ENCODE assay signal across 21 cellular contexts in the genomic region with DNA sequence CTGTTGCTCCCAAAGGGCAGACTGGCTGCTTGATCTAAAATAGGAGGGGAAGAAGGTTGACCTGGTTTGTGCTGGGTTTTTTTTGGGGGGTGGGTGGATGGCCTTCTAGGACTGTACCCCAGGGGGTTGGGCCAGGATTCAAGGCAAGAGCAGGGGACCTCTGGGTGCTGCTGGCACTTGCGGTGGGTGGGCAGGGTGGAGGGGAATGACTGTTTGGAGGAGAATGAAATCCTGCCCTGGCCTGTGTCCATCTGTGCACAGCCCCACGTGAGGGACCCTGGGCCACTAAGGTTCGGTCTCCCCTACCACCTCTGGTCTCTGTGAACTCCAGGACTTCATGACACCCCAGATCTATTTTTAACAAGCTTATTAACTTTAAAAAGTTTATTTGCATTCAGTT.
DNase-seq lines count a peak whose midpoint lies in the region; ATAC-seq and TF ChIP-seq lines count a peak whose summit lies in the region.
"Had no signal": no experiment of that assay in that cellular context is flagged by ENCODE, and none has a peak within 500 bp of the region (broad histone marks: within the 10 kb centered on the region; RNA-seq: fewer than 3 reads in every experiment).

No MANE protein-coding gene starts in this region.

- WGBS in mammary epithelial cell (ENCODE audit: low coverage, missing lambda C conversion rate), result 100% methylated on average over 1 of the region's 3 CpGs

- peak overlapping the region; percentile 53 for H3K4me2 ChIP-seq in mammary epithelial cell (ENCODE audit: insufficient read depth, low read depth, low read length)
- H3K4me2 ChIP-seq: KMS-11, PC-9 had no signal

- H4K20me1 ChIP-seq in mammary epithelial cell (ENCODE audit: insufficient read depth, low read length), result no peaks in the 10 kb centered on the region

- POLR2A ChIA-PET in activated CD4-positive, alpha-beta T cell treated with anti-CD3 and anti-CD28 coated beads, Interleukin-2, amount 10 ng/mL, durations not matched to agents 7 days and 5 days (lab: Charles Lee), result no interaction called here

- H3K4me3 ChIP-seq in H7 (ENCODE audit: insufficient read depth, low read depth, low read length) (no peak overlapping the region), mammary epithelial cell (replicated peaks in 1 of 3; ENCODE audit: insufficient read depth in 1 of 3, low read depth in 2 of 3, low read length in 3 of 3) (no peak overlapping the region)
- H3K4me3 ChIP-seq: PC-9 had no signal

- H3K9me3 ChIP-seq in mammary epithelial cell (replicated peaks; ENCODE audit: insufficient read depth, low read length), result no peaks in the 10 kb centered on the region
- H3K9me3 ChIP-seq: BE2C had no signal

- no peaks in the 10 kb centered on the region for H3K4me1 Mint-ChIP-seq in activated CD4-positive, alpha-beta T cell treated with anti-CD3 and anti-CD28 coated beads, Interleukin-2, amount 10 ng/mL, durations not matched to agents 7 days and 5 days
- H3K4me1 Mint-ChIP-seq: CD8-positive, alpha-beta memory T cell had no signal

- intact Hi-C loops in mammary epithelial cell (cut with micrococcal nuclease) (no loop called here), sciatic nerve (cut with DNase I) (no loop called here)

- peak; percentile 6 for DNase-seq in activated CD4-positive, alpha-beta T cell treated with anti-CD3 and anti-CD28 coated beads for 1 hour
- no peak for DNase-seq in activated CD4-positive, alpha-beta T cell treated with anti-CD3 and anti-CD28 coated beads, Interleukin-2, amount 10 ng/mL, durations not matched to agents 7 days and 5 days
- DNase-seq in H7, result peak; percentile 4
- DNase-seq in mammary epithelial cell, result no peak
- DNase-seq in sciatic nerve (ENCODE audit: low spot score), result peak; percentile 23
- no peak for DNase-seq in HuH-7 (ENCODE audit: low spot score)
- DNase-seq in ecto neural progenitor cell (ENCODE audit: low spot score), result no peak
- DNase-seq in NCI-H510A (lab: John Stamatoyannopoulos, UW), result no peak
- DNase-seq: BE2C; CD8-positive, alpha-beta memory T cell; GOT3; HFFc6; NCI-H1048; NCI-H1436 treated with DMSO at 0.1 percent for 48 hours; NCI-H2029 treated with DMSO at 0.1 percent for 48 hours; NCI-H2171 treated with DMSO at 0.1 percent for 48 hours; NCI-H446 treated with DMSO at 0.1 percent for 48 hours; NCI-H774; PC-9 had no signal

- CTCF ChIA-PET in activated CD4-positive, alpha-beta T cell treated with anti-CD3 and anti-CD28 coated beads, Interleukin-2, amount 10 ng/mL, durations not matched to agents 7 days and 5 days (lab: Charles Lee), result no interaction called here
- CTCF ChIA-PET in mammary epithelial cell (lab: Charles Lee; ENCODE audit: low non-redundant PET), result no interaction called here

- BruUV-seq in mammary epithelial cell (replicated peaks; lab: Mats Ljungman, UMichigan), result no TSS peak

- H3K4me3 Mint-ChIP-seq in activated CD4-positive, alpha-beta T cell treated with anti-CD3 and anti-CD28 coated beads, Interleukin-2, amount 10 ng/mL, durations not matched to agents 7 days and 5 days, result no peak overlapping the region
- H3K4me3 Mint-ChIP-seq: CD8-positive, alpha-beta memory T cell; HFFc6 had no signal

- no peak overlapping the region for H3K27ac Mint-ChIP-seq in activated CD4-positive, alpha-beta T cell treated with anti-CD3 and anti-CD28 coated beads, Interleukin-2, amount 10 ng/mL, durations not matched to agents 7 days and 5 days
- H3K27ac Mint-ChIP-seq: CD8-positive, alpha-beta memory T cell; HFFc6 had no signal

- no peaks in the 10 kb centered on the region for H3K27me3 ChIP-seq in H7 (ENCODE audit: control insufficient read depth, insufficient read depth, low read length)
- no peaks in the 10 kb centered on the region for H3K27me3 ChIP-seq in mammary epithelial cell (ENCODE audit: insufficient read depth, low read length)
- H3K27me3 ChIP-seq: BE2C had no signal

- ATAC-seq in sciatic nerve, result no peak

- H3K27me3 Mint-ChIP-seq in activated CD4-positive, alpha-beta T cell treated with anti-CD3 and anti-CD28 coated beads, Interleukin-2, amount 10 ng/mL, durations not matched to agents 7 days and 5 days, result peaks cover 5% of the 10 kb centered on the region

- in situ Hi-C loops in mammary epithelial cell (cut with MboI; ENCODE audit: low sequenced_read_pairs in 2 of 2), result no loop called here

- no peaks in the 10 kb centered on the region for H3K79me2 ChIP-seq in mammary epithelial cell (ENCODE audit: insufficient read depth, low read length)

- peaks cover 30% of the 10 kb centered on the region for H3K4me1 ChIP-seq in mammary epithelial cell (ENCODE audit: insufficient read depth, low read length)

- H3K9me3 Mint-ChIP-seq in activated CD4-positive, alpha-beta T cell treated with anti-CD3 and anti-CD28 coated beads, Interleukin-2, amount 10 ng/mL, durations not matched to agents 7 days and 5 days, result no peaks in the 10 kb centered on the region

- no peak for TF ChIP-seq CTCF in mammary epithelial cell (conservative IDR thresholded peaks at IDR 0.05 in 1 of 2, IDR thresholded peaks at IDR 0.05 in 1 of 2; ENCODE audit: extremely low read depth in 1 of 2, insufficient read depth in 1 of 2, low read depth in 1 of 2, low read length in 2 of 2)

- H3K27ac ChIP-seq in mammary epithelial cell (ENCODE audit: insufficient read depth, low read depth, low read length), result no peak overlapping the region
- H3K27ac ChIP-seq: 22Rv1, KMS-11, PC-9 had no signal

- no peak overlapping the region for H3K9ac ChIP-seq in mammary epithelial cell (ENCODE audit: insufficient read depth, low read length)
- H3K9ac ChIP-seq: KMS-11 had no signal

- dilution Hi-C loops in mammary epithelial cell (cut with HindIII; ENCODE audit: low sequenced_read_pairs), result loop anchor here (5.0 kb wide), 2 partner anchors 38 to 47 kb away; no protein-coding TSS in a partner anchor

- H2AFZ ChIP-seq in mammary epithelial cell (ENCODE audit: low read depth, low read length), result peak overlapping the region; percentile 9
- H2AFZ ChIP-seq: PC-9 had no signal

- H3K36me3 ChIP-seq in H7 (replicated peaks; ENCODE audit: control insufficient read depth, insufficient read depth, low read length) (no peaks in the 10 kb centered on the region), mammary epithelial cell (ENCODE audit: insufficient read depth, low read length) (no peaks in the 10 kb centered on the region)
- H3K36me3 ChIP-seq: BE2C had no signal

- no peaks in the 10 kb centered on the region for H3K36me3 Mint-ChIP-seq in activated CD4-positive, alpha-beta T cell treated with anti-CD3 and anti-CD28 coated beads, Interleukin-2, amount 10 ng/mL, durations not matched to agents 7 days and 5 days (ENCODE audit: low read depth)
- H3K36me3 Mint-ChIP-seq: CD8-positive, alpha-beta memory T cell had no signal

Comparison
In these comparisons a context has a peak if more than half of its experiments do, and no peak if none do; other contexts are left out.
1. DNase-seq: peak in activated CD4-positive, alpha-beta T cell treated with anti-CD3 and anti-CD28 coated beads for 1 hour (single experiment), H7 (single experiment) and sciatic nerve (single experiment); none in activated CD4-positive, alpha-beta T cell treated with anti-CD3 and anti-CD28 coated beads, Interleukin-2, amount 10 ng/mL, durations not matched to agents 7 days and 5 days (single experiment), mammary epithelial cell (single experiment), HuH-7 (single experiment), ecto neural progenitor cell (single experiment) and NCI-H510A (single experiment).